Comparison of ENCODE assay signal across 33 cellular contexts in the genomic region with DNA sequence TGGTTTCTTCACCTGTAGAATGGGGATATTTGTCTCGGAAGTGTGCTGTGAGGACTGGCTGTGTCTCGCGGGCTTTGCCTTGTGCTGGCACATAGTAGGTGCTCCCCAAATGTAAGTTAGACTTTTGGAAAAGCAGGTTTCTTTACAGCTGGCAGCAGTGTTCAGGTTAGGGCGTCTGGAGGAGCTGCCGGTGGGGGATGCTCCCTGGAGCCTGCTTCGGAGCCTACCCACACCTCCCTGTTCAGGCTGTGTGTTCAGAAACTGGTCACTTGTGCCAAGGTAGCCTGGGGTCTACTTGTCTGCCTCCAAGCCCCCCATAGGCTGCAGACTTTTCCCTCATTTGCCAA. TPM values are rescaled to one million over a fixed set of nuclear protein-coding genes. Genes with fewer than 3 reads are reported as not detected.
"Had no signal": no experiment of that assay in that cellular context is flagged by ENCODE, and none has a peak within 500 bp of the region (broad histone marks: within the 10 kb centered on the region; RNA-seq: fewer than 3 reads in every experiment).

No MANE protein-coding gene starts in this region.

- H3K27me3 Mint-ChIP-seq: activated CD4-positive, alpha-beta memory T cell treated with anti-CD3 and anti-CD28 coated beads, Interleukin-2, amount 10 ng/mL, durations not matched to agents 7 days and 5 days had no signal

- DNase-seq: activated CD4-positive, alpha-beta memory T cell treated with anti-CD3 and anti-CD28 coated beads, Interleukin-2, amount 10 ng/mL, durations not matched to agents 7 days and 5 days; activated CD4-positive, alpha-beta T cell treated with anti-CD3 and anti-CD28 coated beads for 36 hours; activated CD8-positive, alpha-beta memory T cell treated with anti-CD3 and anti-CD28 coated beads, Interleukin-2, amount 50 U/mL, for 4 hours; activated gamma-delta T cell; activated naive CD4-positive, alpha-beta T cell treated with anti-CD3 and anti-CD28 coated beads for 36 hours; activated T-cell treated with anti-CD3 and anti-CD28 coated beads, Interleukin-2, amount 50 U/mL, for 48 hours; adrenal gland; body of pancreas; MM.1S; MV-4-11; NCI-H1092; NCI-H1436 treated with DMSO at 0.1 percent for 48 hours; NCI-H1694 treated with DMSO at 0.1 percent for 48 hours; NCI-H2029; NCI-H510A; NCI-H526; NCI-H748 treated with DMSO at 0.1 percent for 48 hours; NK-92 treated with Interleukin-12 subunit alpha and Interleukin-12 subunit beta, amount 100 ng/mL, for 24 hours; PC-3; Peyer's patch; RPMI8226; SHP77 treated with DMSO at 0.1 percent for 48 hours; SK-N-SH had no signal

- H3K4me1 ChIP-seq: adrenal gland, body of pancreas, breast epithelium, Peyer's patch, SJSA1 had no signal

- H3K27ac ChIP-seq: adrenal gland, body of pancreas, breast epithelium, KMS-11, Peyer's patch, SJSA1 had no signal

- H3K9me3 ChIP-seq: adrenal gland, body of pancreas, breast epithelium, Peyer's patch, SJSA1, SK-N-SH had no signal

- H3K4me1 Mint-ChIP-seq: activated CD4-positive, alpha-beta memory T cell treated with anti-CD3 and anti-CD28 coated beads, Interleukin-2, amount 10 ng/mL, durations not matched to agents 7 days and 5 days; activated CD4-positive, alpha-beta T cell treated with anti-CD3 and anti-CD28 coated beads for 36 hours; WTC11 had no signal

- H3K36me3 ChIP-seq: adrenal gland, breast epithelium, Peyer's patch, SJSA1 had no signal

- H3K4me3 Mint-ChIP-seq: activated CD4-positive, alpha-beta memory T cell treated with anti-CD3 and anti-CD28 coated beads, Interleukin-2, amount 10 ng/mL, durations not matched to agents 7 days and 5 days; activated CD4-positive, alpha-beta T cell treated with anti-CD3 and anti-CD28 coated beads for 36 hours; activated naive CD4-positive, alpha-beta T cell treated with anti-CD3 and anti-CD28 coated beads for 36 hours; T-helper 1 cell treated with Interleukin-12 subunit alpha and Interleukin-12 subunit beta and Interleukin-4 antibody, amounts not matched to agents 30 μg/mL and 1 μg/mL, for 36 hours; T-helper 2 cell treated with Interferon-gamma antibody and Interleukin-4, amounts not matched to agents 5 μg/mL and 100 μg/mL, for 36 hours; WTC11 had no signal

- H3K4me3 ChIP-seq: adrenal gland, body of pancreas, breast epithelium, Peyer's patch, SJSA1 had no signal

- H3K27me3 ChIP-seq: adrenal gland, body of pancreas, breast epithelium, Peyer's patch had no signal

- H3K36me3 Mint-ChIP-seq: activated naive CD4-positive, alpha-beta T cell treated with anti-CD3 and anti-CD28 coated beads, Interleukin-2, amount 50 U/mL, for 72 hours; WTC11 had no signal

- H3K9me3 Mint-ChIP-seq: activated CD4-positive, alpha-beta memory T cell treated with anti-CD3 and anti-CD28 coated beads, Interleukin-2, amount 10 ng/mL, durations not matched to agents 7 days and 5 days; activated naive CD4-positive, alpha-beta T cell treated with anti-CD3 and anti-CD28 coated beads for 36 hours; activated naive CD4-positive, alpha-beta T cell treated with anti-CD3 and anti-CD28 coated beads, Interleukin-2, amount 50 U/mL, for 72 hours; T-helper 1 cell treated with Interleukin-12 subunit alpha and Interleukin-12 subunit beta and Interleukin-4 antibody, amounts not matched to agents 30 μg/mL and 1 μg/mL, for 36 hours; T-helper 2 cell treated with Interferon-gamma antibody and Interleukin-4, amounts not matched to agents 5 μg/mL and 100 μg/mL, for 36 hours; WTC11 had no signal

- H3K27ac Mint-ChIP-seq: activated CD4-positive, alpha-beta memory T cell treated with anti-CD3 and anti-CD28 coated beads, Interleukin-2, amount 10 ng/mL, durations not matched to agents 7 days and 5 days; activated CD4-positive, alpha-beta T cell treated with anti-CD3 and anti-CD28 coated beads for 36 hours; activated naive CD4-positive, alpha-beta T cell treated with anti-CD3 and anti-CD28 coated beads for 36 hours; activated naive CD4-positive, alpha-beta T cell treated with anti-CD3 and anti-CD28 coated beads, Interleukin-2, amount 50 U/mL, for 72 hours; T-helper 1 cell treated with Interleukin-12 subunit alpha and Interleukin-12 subunit beta and Interleukin-4 antibody, amounts not matched to agents 30 μg/mL and 1 μg/mL, for 36 hours; T-helper 2 cell treated with Interferon-gamma antibody and Interleukin-4, amounts not matched to agents 5 μg/mL and 100 μg/mL, for 36 hours had no signal

RNA-seq across cellular contexts. Expression of a gene that starts 60.0 kb away (rescaled TPM):
- total RNA-seq: activated CD4-positive, alpha-beta memory T cell treated with anti-CD3 and anti-CD28 coated beads, Interleukin-2, amount 10 ng/mL, durations not matched to agents 7 days and 5 days; activated CD4-positive, alpha-beta T cell treated with anti-CD3 and anti-CD28 coated beads for 36 hours; activated naive CD4-positive, alpha-beta T cell treated with anti-CD3 and anti-CD28 coated beads for 36 hours; activated naive CD4-positive, alpha-beta T cell treated with anti-CD3 and anti-CD28 coated beads, Interleukin-2, amount 50 U/mL, for 72 hours; adrenal gland; astrocyte; body of pancreas; breast epithelium; cardiac septum; LHCN-M2; PC-3; SJSA1 had no signal
